21 cellular contexts compared by ENCODE assay signal in the genomic region with DNA sequence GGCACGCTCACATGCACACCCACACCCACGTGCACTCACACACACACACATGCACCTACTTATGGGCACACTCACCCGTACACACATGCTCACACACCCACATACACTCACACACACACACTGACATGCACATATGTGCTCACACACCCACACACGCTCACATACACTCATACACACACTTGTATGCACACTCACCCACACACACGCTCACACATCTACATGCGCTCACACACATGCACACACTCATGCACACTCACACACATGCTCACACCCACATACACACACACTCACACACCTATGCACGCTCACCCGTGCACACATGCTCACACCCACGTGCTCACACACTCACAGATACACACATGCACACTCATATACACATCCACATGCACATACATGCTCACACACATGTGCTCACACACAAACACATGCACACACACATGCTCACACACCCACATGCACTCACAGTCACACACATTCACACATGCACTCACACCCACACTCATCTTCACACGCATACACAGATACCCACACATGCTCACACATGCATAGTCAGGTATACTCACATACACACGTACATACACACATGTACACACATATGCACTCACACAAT.
DNase-seq lines count a peak whose midpoint lies in the region; ATAC-seq, FAIRE-seq and TF ChIP-seq lines count a peak whose summit lies in the region.
"Had no signal": no experiment of that assay in that cellular context is flagged by ENCODE, and none has a peak within 500 bp of the region (broad histone marks: within the 10 kb centered on the region; RNA-seq: fewer than 3 reads in every experiment).

No MANE protein-coding gene starts in this region.

- peaks cover 21% of the 10 kb centered on the region for H3K4me1 ChIP-seq in BE2C
- H3K4me1 ChIP-seq in H1 (replicated peaks in 1 of 4; ENCODE audit: control insufficient read depth in 3 of 4, insufficient read depth in 4 of 4, low read length in 3 of 4), result peaks cover 2 to 24% (median 19%) of the 10 kb centered on the region in 4 experiments
- peaks cover 0 to 26% of the 10 kb centered on the region in 2 donors for H3K4me1 ChIP-seq in neuronal stem cell (ENCODE audit: control insufficient read depth in 2 of 2, insufficient read depth in 1 of 2, low read depth in 1 of 2, low read length in 2 of 2)

- FAIRE-seq in HTR-8/SVneo (lab: Jason Lieb, UNC), result peak; percentile 74
- no peak for FAIRE-seq in H1 (lab: Jason Lieb, UNC)
- FAIRE-seq: A204.1, GM19239 had no signal

- TF ChIP-seq CTCF in BE2C (IDR thresholded peaks at IDR 0.05; ENCODE audit: low read depth, low read length) (no peak), H1 (IDR thresholded peaks at IDR 0.05; ENCODE audit: control extremely low read depth in 1 of 3, insufficient read depth in 1 of 3, low read depth in 1 of 3, low read length in 3 of 3) (no peak), mesothelial cell of epicardium (IDR thresholded peaks at IDR 0.05; ENCODE audit: unreplicated experiment) (no peak)

- H3K56ac ChIP-seq in H1 (replicated peaks; ENCODE audit: insufficient read length, low read depth, low read length), result no peak overlapping the region

- H3K23me2 ChIP-seq in H1 (ENCODE audit: low read depth, low read length), result peaks cover 9% of the 10 kb centered on the region

- ATAC-seq in HG03097 (IDR thresholded peaks at IDR 0.05; ENCODE audit: low FRiP score, unreplicated experiment), result no peak
- ATAC-seq: CD8-positive, alpha-beta T cell; HCT116; PC-3 had no signal

- TF ChIP-seq RAD21 in H1 (IDR thresholded peaks at IDR 0.05 in 1 of 2, conservative IDR thresholded peaks at IDR 0.05 in 1 of 2; ENCODE audit: low read depth in 2 of 2, low read length in 2 of 2), result no peak

- CTCF ChIA-PET in H1 (lab: Charles Lee; ENCODE audit: partially characterized antibody), result interaction anchor here (1.0 to 1.3 kb wide), 2 partner anchors 120 to 137 kb away, joined by 3 to 4 read pairs; no protein-coding TSS in a partner anchor

- POLR2A ChIA-PET in H1 (lab: Charles Lee; ENCODE audit: partially characterized antibody), result no interaction called here

- no peak overlapping the region for H4K5ac ChIP-seq in H1 (ENCODE audit: insufficient read length, low read depth, low read length)

- no peak overlapping the region; the same call in 1 of the 2 replicates for H2BK20ac ChIP-seq in H1 (ENCODE audit: low read length)

- H3K27ac ChIP-seq in H1 (ENCODE audit: low read depth, low read length) (no peak overlapping the region; the same call in 1 of the 2 replicates), neuronal stem cell (replicated peaks; ENCODE audit: low read length) (no peak overlapping the region)
- H3K27ac ChIP-seq: GM23248, KMS-11 had no signal

- H3K9me3 ChIP-seq in BE2C (no peaks in the 10 kb centered on the region), H1 (ENCODE audit: insufficient read depth in 2 of 2, low read depth in 1 of 2, low read length in 1 of 2) (peaks cover 0 to 3% of the 10 kb centered on the region in 2 experiments; a peak in 1 of 4 replicates), neuronal stem cell (replicated peaks in 1 of 2; ENCODE audit: control insufficient read depth in 2 of 2, insufficient read depth in 1 of 2, low read depth in 1 of 2, low read length in 2 of 2) (peaks cover 0 to 10% of the 10 kb centered on the region in 2 donors)

- H2AFZ ChIP-seq in H1 (ENCODE audit: low read length) (no peak overlapping the region), neuronal stem cell (ENCODE audit: low read length) (no peak overlapping the region)
- H2AFZ ChIP-seq: GM23248 had no signal

- H3K4me1 Mint-ChIP-seq in mesothelial cell of epicardium, result peaks cover 14% of the 10 kb centered on the region

- no peak for TF ChIP-seq EP300 in H1 (IDR thresholded peaks at IDR 0.05; ENCODE audit: borderline replicate concordance in 1 of 2, low read depth in 2 of 2, low read length in 2 of 2)

- no peak overlapping the region for H3K4me3 Mint-ChIP-seq in mesothelial cell of epicardium
- H3K4me3 Mint-ChIP-seq: CD8-positive, alpha-beta T cell had no signal

- peaks cover 0 to 11% of the 10 kb centered on the region in 2 experiments for H4K20me1 ChIP-seq in H1 (replicated peaks in 1 of 2; ENCODE audit: control insufficient read depth in 1 of 2, insufficient read depth in 2 of 2, low read length in 2 of 2)

- H3K27ac Mint-ChIP-seq in mesothelial cell of epicardium, result no peak overlapping the region
- H3K27ac Mint-ChIP-seq: CD8-positive, alpha-beta T cell had no signal

- H3K4ac ChIP-seq in H1 (replicated peaks; ENCODE audit: insufficient read length, low read depth, low read length), result peak overlapping the region; percentile 63
- H3K4ac ChIP-seq in neuronal stem cell (ENCODE audit: low read length), result no peak overlapping the region

- no peak overlapping the region for H3K14ac ChIP-seq in H1 (ENCODE audit: insufficient read length)
- H3K14ac ChIP-seq in neuronal stem cell (ENCODE audit: low read length), result peak overlapping the region; percentile 0

- H2BK12ac ChIP-seq in H1 (ENCODE audit: low read depth, low read length), result peak overlapping the region; percentile 2; the same call in 1 of the 2 replicates
- no peak overlapping the region for H2BK12ac ChIP-seq in neuronal stem cell (ENCODE audit: low read length)

- H2BK5ac ChIP-seq in H1 (ENCODE audit: low read depth, low read length) (peak overlapping the region; percentile 57), neuronal stem cell (ENCODE audit: low read length) (no peak overlapping the region)

- H3K36me3 Mint-ChIP-seq in mesothelial cell of epicardium, result no peaks in the 10 kb centered on the region
- H3K36me3 Mint-ChIP-seq: CD8-positive, alpha-beta T cell had no signal

- H3K4me2 ChIP-seq in H1 (ENCODE audit: insufficient read depth in 1 of 2, low read depth in 2 of 2, low read length in 2 of 2) (no peak overlapping the region; a peak in 1 of 4 replicates), neuronal stem cell (ENCODE audit: insufficient read depth, low read length, poor library complexity, severe bottlenecking) (no peak overlapping the region)
- H3K4me2 ChIP-seq: KMS-11 had no signal

- H3K9ac ChIP-seq in H1 (replicated peaks in 1 of 4; ENCODE audit: extremely low read depth in 1 of 4, low read depth in 3 of 4, low read length in 3 of 4) (no peak overlapping the region), neuronal stem cell (ENCODE audit: low read depth, low read length, poor library complexity) (peak overlapping the region; percentile 68)
- H3K9ac ChIP-seq: GM23248, KMS-11 had no signal

- no peak overlapping the region for H3K18ac ChIP-seq in H1 (ENCODE audit: extremely low read depth, low read length)
- H3K18ac ChIP-seq in neuronal stem cell (ENCODE audit: low read length), result peak overlapping the region; percentile 49

- peak; percentile 0 for DNase-seq in BE2C
- no peak for DNase-seq in HTR-8/SVneo (ENCODE audit: insufficient read length, low spot score)
- no peak for DNase-seq in H1 (ENCODE audit: low read depth in 1 of 2, low spot score in 2 of 2)
- no peak for DNase-seq in neuronal stem cell (ENCODE audit: low spot score)
- DNase-seq in mesothelial cell of epicardium (ENCODE audit: low spot score in 2 of 2, unreplicated experiment in 2 of 2), result no peak
- DNase-seq in medulla oblongata (ENCODE audit: extremely low spot score), result no peak
- DNase-seq in NCI-H82 (lab: John Stamatoyannopoulos, UW), result no peak
- DNase-seq: Calu3; CD8-positive, alpha-beta T cell; GF-D8; GM23248; NCI-H1417 treated with DMSO at 0.1 percent for 48 hours; NCI-H187 treated with DMSO at 0.1 percent for 48 hours; NCI-H226; PC-3; RPMI8226 had no signal

- peaks cover 14% of the 10 kb centered on the region for H3K27me3 Mint-ChIP-seq in mesothelial cell of epicardium (ENCODE audit: low read depth)

- no peaks in the 10 kb centered on the region for H3K79me1 ChIP-seq in H1 (ENCODE audit: low read depth, low read length)
- H3K79me1 ChIP-seq in neuronal stem cell (ENCODE audit: low read depth, low read length), result no peaks in the 10 kb centered on the region

- H2BK120ac ChIP-seq in H1 (replicated peaks; ENCODE audit: low read depth, low read length), result no peak overlapping the region
- H2BK120ac ChIP-seq in neuronal stem cell (ENCODE audit: low read depth, low read length), result no peak overlapping the region

- H3K23ac ChIP-seq in H1 (ENCODE audit: insufficient read length) (no peak overlapping the region), neuronal stem cell (ENCODE audit: low read depth, low read length, poor library complexity) (peak overlapping the region; percentile 46)

- TF ChIP-seq POLR2A in H1 (IDR thresholded peaks at IDR 0.05; ENCODE audit: control extremely low read depth in 1 of 2, low read depth in 2 of 2, low read length in 2 of 2), result no peak

- H3K36me3 ChIP-seq in BE2C, result no peaks in the 10 kb centered on the region
- H3K36me3 ChIP-seq in H1 (ENCODE audit: control insufficient read depth in 2 of 4, insufficient read depth in 4 of 4, low read length in 3 of 4), result no peaks in the 10 kb centered on the region; a peak in 1 of 8 replicates
- no peaks in the 10 kb centered on the region for H3K36me3 ChIP-seq in neuronal stem cell (replicated peaks in 1 of 2; ENCODE audit: control insufficient read depth in 2 of 2, insufficient read depth in 2 of 2, low read length in 2 of 2)

- H3K27me3 ChIP-seq in BE2C, result no peaks in the 10 kb centered on the region
- no peaks in the 10 kb centered on the region; a peak in 1 of 7 replicates for H3K27me3 ChIP-seq in H1 (replicated peaks in 1 of 4; ENCODE audit: control insufficient read depth in 3 of 4, extremely low read depth in 1 of 4, insufficient read depth in 3 of 4, low read length in 3 of 4)
- H3K27me3 ChIP-seq in neuronal stem cell (ENCODE audit: control insufficient read depth in 3 of 3, insufficient read depth in 3 of 3, low read depth in 1 of 3, low read length in 3 of 3), result peaks cover 0 to 4% (median 0%) of the 10 kb centered on the region in 3 experiments

- peak overlapping the region; percentile 61; the same call in 1 of the 2 replicates for H2BK15ac ChIP-seq in H1 (ENCODE audit: low read length)
- no peak overlapping the region for H2BK15ac ChIP-seq in neuronal stem cell (ENCODE audit: low read length)

- no peaks in the 10 kb centered on the region for H3K79me2 ChIP-seq in H1 (ENCODE audit: control insufficient read depth in 1 of 2, insufficient read depth in 2 of 2, low read length in 2 of 2)

- H2AK5ac ChIP-seq in H1 (ENCODE audit: low read depth, low read length) (peak overlapping the region; percentile 98), neuronal stem cell (ENCODE audit: low read depth, low read length) (no peak overlapping the region)

- H3K4me3 ChIP-seq in BE2C (ENCODE audit: low read depth, low read length) (no peak overlapping the region), H1 (ENCODE audit: extremely low read depth in 1 of 4, insufficient read depth in 2 of 4, low read depth in 3 of 4, low read length in 4 of 4) (no peak overlapping the region), neuronal stem cell (ENCODE audit: low read length in 2 of 2) (peak overlapping the region in 1 of 2 donors; percentile 5)
- H3K4me3 ChIP-seq: GM23248 had no signal

- no peaks in the 10 kb centered on the region for H3K9me3 Mint-ChIP-seq in mesothelial cell of epicardium
- H3K9me3 Mint-ChIP-seq: CD8-positive, alpha-beta T cell had no signal

- 90% methylated on average over 11 of the region's 11 CpGs; no CpG with 5 or more reads in 1 of the 2 experiments for WGBS in H1 (ENCODE audit: extremely low coverage in 1 of 2, insufficient coverage in 1 of 2, insufficient read length in 1 of 2, insufficient replicate concordance in 2 of 2, low coverage in 1 of 2, low lambda C conversion rate in 2 of 2, missing lambda C conversion rate in 1 of 2), 2 experiments
- WGBS in neuronal stem cell (ENCODE audit: extremely low coverage in 2 of 2, insufficient read length in 2 of 2, insufficient replicate concordance in 1 of 2), 2 donors, result no CpG with 5 or more reads among the region's 11 CpGs

- H4K91ac ChIP-seq in H1 (replicated peaks; ENCODE audit: insufficient read length, low read length), result peak overlapping the region; percentile 79
- H4K91ac ChIP-seq in neuronal stem cell (ENCODE audit: low read depth, low read length, poor library complexity), result peak overlapping the region; percentile 13

- H4K8ac ChIP-seq in H1 (ENCODE audit: extremely low read depth, insufficient read depth, low read length) (no peak overlapping the region), neuronal stem cell (ENCODE audit: low read depth, low read length) (no peak overlapping the region)
